Comparison of ENCODE assay signal across 8 cellular contexts in genomic region chr10:89332092-89332633, GRCh38. TPM values are rescaled to one million over a fixed set of nuclear protein-coding genes. Genes with fewer than 3 reads are reported as not detected.
A peak's percentile ranks its signal among the peaks of the same experiment; 100 is the strongest.
DNase-seq lines count a peak whose midpoint lies in the region; ATAC-seq and TF ChIP-seq lines count a peak whose summit lies in the region.

No MANE protein-coding gene starts in this region.

- no peaks in the 10 kb centered on the region for H3K79me2 ChIP-seq in OCI-LY7 (ENCODE audit: insufficient read depth, low read depth, low read length)

- H3K9me3 ChIP-seq in OCI-LY7 (ENCODE audit: low read length), result no peaks in the 10 kb centered on the region
- no peaks in the 10 kb centered on the region for H3K9me3 ChIP-seq in lung (ENCODE audit: control insufficient read depth in 2 of 2, insufficient read depth in 1 of 2, low read length in 1 of 2)
- H3K9me3 ChIP-seq in thoracic aorta, result no peaks in the 10 kb centered on the region

- intact Hi-C loops in OCI-LY7 (cut with micrococcal nuclease; ENCODE audit: unreplicated experiment), result no loop called here

- peak overlapping the region; percentile 87 for H3K4me3 Mint-ChIP-seq in central memory CD8-positive, alpha-beta T cell

- peak; percentile 34 to 42 for ATAC-seq in activated CD4-positive, CD25-positive, alpha-beta regulatory T cell treated with anti-CD3 and anti-CD28 coated beads, Interleukin-2, amount 50 U/mL, for 24 hours
- ATAC-seq in HG02870 (IDR thresholded peaks at IDR 0.05; ENCODE audit: unreplicated experiment) (peak; percentile 36), lung (ENCODE audit: insufficient read depth, low FRiP score) (peak; percentile 67), thoracic aorta (ENCODE audit: insufficient number of reproducible peaks, low FRiP score, low read depth) (no peak)
- peak; percentile 40 for ATAC-seq in central memory CD8-positive, alpha-beta T cell (replicated peaks; ENCODE audit: extremely low read depth, poor library complexity, severe bottlenecking)

- TF ChIP-seq CTCF in OCI-LY7 (conservative IDR thresholded peaks at IDR 0.05; ENCODE audit: low read length), result no peak
- TF ChIP-seq CTCF in lung (IDR thresholded peaks at IDR 0.05; ENCODE audit: control extremely low read depth, extremely low read depth), result no peak
- no peak for TF ChIP-seq CTCF in thoracic aorta (IDR thresholded peaks at IDR 0.05)

- no peaks in the 10 kb centered on the region for H4K20me1 ChIP-seq in OCI-LY7 (ENCODE audit: insufficient read depth, low read length)

- no TSS peak for BruUV-seq in OCI-LY7 (replicated peaks; lab: Mats Ljungman, UMichigan)

- peak overlapping the region; percentile 97 for H3K27ac Mint-ChIP-seq in central memory CD8-positive, alpha-beta T cell (ENCODE audit: low read depth)

- H3K27ac ChIP-seq in OCI-LY7 (ENCODE audit: low read depth, low read length, poor library complexity, severe bottlenecking), result no peak overlapping the region
- H3K27ac ChIP-seq in lung (ENCODE audit: low read depth in 1 of 2, low read length in 1 of 2), result peak overlapping the region; percentile 88 to 93
- peak overlapping the region; percentile 30 to 68 for H3K27ac ChIP-seq in thoracic aorta

- H3K27me3 Mint-ChIP-seq in central memory CD8-positive, alpha-beta T cell, result no peaks in the 10 kb centered on the region

- POLR2A ChIA-PET in OCI-LY7 (lab: Charles Lee), result interaction anchor here (0.9 to 1.2 kb wide), 2 partner anchors 76 to 82 kb away, joined by 3 to 4 read pairs; partner anchors contain the start of gene IFIT5

- CTCF ChIA-PET in OCI-LY7 (lab: Charles Lee; ENCODE audit: unreplicated experiment), result no interaction called here

- peak overlapping the region; percentile 60 for H3K4me3 ChIP-seq in OCI-LY7 (ENCODE audit: low read depth, low read length, poor library complexity, severe bottlenecking)
- H3K4me3 ChIP-seq in lung, result no peak overlapping the region
- H3K4me3 ChIP-seq in thoracic aorta, result peak overlapping the region; percentile 51

- H3K4me1 ChIP-seq in OCI-LY7 (ENCODE audit: insufficient read depth, low read length, poor library complexity, severe bottlenecking), result peaks cover 24% of the 10 kb centered on the region
- peaks cover 16 to 34% of the 10 kb centered on the region in 2 donors for H3K4me1 ChIP-seq in lung (ENCODE audit: control insufficient read depth in 2 of 2, insufficient read depth in 2 of 2, low read length in 2 of 2)
- peaks cover 22 to 62% of the 10 kb centered on the region in 2 donors for H3K4me1 ChIP-seq in thoracic aorta (ENCODE audit: control insufficient read depth in 1 of 2, low read depth in 2 of 2)

- no peak for DNase-seq in activated CD4-positive, CD25-positive, alpha-beta regulatory T cell (lab: John Stamatoyannopoulos, UW)
- DNase-seq in OCI-LY7 (ENCODE audit: low spot score), result peak; percentile 59
- DNase-seq in central memory CD8-positive, alpha-beta T cell (ENCODE audit: low spot score in 2 of 2), result no peak
- DNase-seq in lung (ENCODE audit: low spot score), result no peak
- DNase-seq in thoracic aorta (ENCODE audit: low spot score), result no peak
- DNase-seq in UCSD-AML1 (lab: John Stamatoyannopoulos, UW; ENCODE audit: unreplicated experiment), result no peak

- H3K36me3 ChIP-seq in OCI-LY7 (ENCODE audit: insufficient read depth, low read length) (no peaks in the 10 kb centered on the region), lung (ENCODE audit: control insufficient read depth in 2 of 2, insufficient read depth in 2 of 2, low read length in 2 of 2) (no peaks in the 10 kb centered on the region), thoracic aorta (no peaks in the 10 kb centered on the region)

- no peaks in the 10 kb centered on the region for H3K9me3 Mint-ChIP-seq in central memory CD8-positive, alpha-beta T cell

- H3K27me3 ChIP-seq in lung (ENCODE audit: control insufficient read depth, insufficient read depth) (no peaks in the 10 kb centered on the region), thoracic aorta (replicated peaks; ENCODE audit: insufficient read depth) (no peaks in the 10 kb centered on the region)

- H3K9me2 ChIP-seq in OCI-LY7 (ENCODE audit: insufficient read depth, low read length), result no peaks in the 10 kb centered on the region

- peaks cover 82% of the 10 kb centered on the region for H3K4me1 Mint-ChIP-seq in central memory CD8-positive, alpha-beta T cell

- peak overlapping the region; percentile 89 for H2AFZ ChIP-seq in OCI-LY7 (ENCODE audit: low read length)

- 5 to 19% methylated on average over 6 of the region's 6 CpGs for WGBS in lung, 2 donors

- H3K4me2 ChIP-seq in OCI-LY7 (ENCODE audit: low read length), result peak overlapping the region; percentile 66

- H3K36me3 Mint-ChIP-seq in central memory CD8-positive, alpha-beta T cell (ENCODE audit: insufficient read depth), result peaks cover 32% of the 10 kb centered on the region

RNA-seq across cellular contexts. Expression of gene IFIT3, which starts 4.4 kb away (rescaled TPM):
- total RNA-seq in OCI-LY7 (2014; rRNA removed; shearing (Covaris generic)), result 0.26 and 0.35 TPM in 2 replicates
- total RNA-seq in OCI-LY7 (2022), result 0.17 and 0.39 TPM in 2 replicates
- total RNA-seq in lung, result 10 to 100 TPM; 17.3 to 27.2 TPM
- 10 to 100 TPM; 12.6 to 47.7 TPM for polyA plus RNA-seq in lung
- total RNA-seq in thoracic aorta, result 10 to 100 TPM in 1 of 2 donors, 1 to 10 TPM in 1; 9.6 to 22.7 TPM

RNA-seq across cellular contexts. Expression of gene IFIT2, which starts 30.3 kb away (rescaled TPM):
- 0.26 and 0.57 TPM in 2 replicates for total RNA-seq in OCI-LY7 (2014; rRNA removed; shearing (Covaris generic))
- total RNA-seq in OCI-LY7 (2022), result 0.37 and 0.72 TPM in 2 replicates
- total RNA-seq in lung, result 10 to 100 TPM; 12.1 to 16.0 TPM
- 10 to 100 TPM in 1 of 2 donors, 1 to 10 TPM in 1; 8.1 to 17.8 TPM for polyA plus RNA-seq in lung
- 10 to 100 TPM in 1 of 2 donors, 1 to 10 TPM in 1; 5.9 to 17.1 TPM for total RNA-seq in thoracic aorta

RNA-seq across cellular contexts. Expression of gene IFIT1B, which starts 45.7 kb away (rescaled TPM):
- total RNA-seq in OCI-LY7 (2014; rRNA removed; shearing (Covaris generic)), result not detected in 2 replicates
- total RNA-seq in OCI-LY7 (2022) (not detected in 2 replicates), lung (1 to 10 TPM in 1 of 2 donors, under 1 TPM in 1; 0.21 to 3.7 TPM), thoracic aorta (not detected)
- not detected for polyA plus RNA-seq in lung

Comparison
In these comparisons a context has a peak if more than half of its experiments do, and no peak if none do; other contexts are left out.
1. RNA of gene IFIT3, which starts 4.4 kb away (total RNA-seq): 17.3 to 27.2 TPM in lung and 9.6 to 22.7 TPM in thoracic aorta; 0.17 to 0.39 TPM in OCI-LY7; every median in the first group is over 4 times any median in the second.
2. RNA of gene IFIT2, which starts 30.3 kb away (total RNA-seq): 5.9 to 17.1 TPM in thoracic aorta and 12.1 to 16.0 TPM in lung; 0.26 to 0.72 TPM in OCI-LY7; every median in the first group is over 4 times any median in the second.